Comparison of ENCODE assay signal across 8 cellular contexts in the genomic region with DNA sequence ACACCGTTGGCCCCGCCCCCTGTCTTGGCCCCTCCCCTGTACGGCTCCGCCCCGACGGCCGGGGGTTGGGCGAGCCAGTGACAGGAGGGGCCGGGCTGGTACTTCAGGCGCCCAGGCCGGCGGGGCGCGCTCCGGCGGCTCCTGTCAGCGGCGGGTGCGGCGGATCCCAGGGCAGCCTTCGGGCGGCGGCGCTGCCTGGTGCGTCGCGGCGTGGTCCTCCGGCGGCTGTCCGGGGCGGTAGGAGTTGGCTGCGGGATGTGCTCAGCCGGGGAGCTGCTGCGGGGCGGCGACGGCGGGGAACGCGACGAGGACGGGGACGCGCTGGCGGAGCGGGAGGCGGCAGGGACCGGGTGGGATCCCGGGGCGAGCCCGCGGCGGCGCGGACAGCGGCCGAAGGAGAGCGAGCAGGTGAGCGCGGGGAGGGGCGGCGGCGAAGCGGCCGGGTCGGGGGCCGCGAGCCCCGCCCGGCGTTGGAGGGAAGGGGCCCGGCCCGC. TPM values are rescaled to one million over a fixed set of nuclear protein-coding genes. Genes with fewer than 3 reads are reported as not detected.
A peak's percentile ranks its signal among the peaks of the same experiment; 100 is the strongest.
DNase-seq lines count a peak whose midpoint lies in the region; ATAC-seq lines count a peak whose summit lies in the region.

A gene (plus strand): TSS at position 129 of the 494 bp plus-strand sequence. CDS start 127 bp downstream, at position 256.

- DNase-seq in SHP77 (lab: John Stamatoyannopoulos, UW): peak; percentile 44 to 54
- DNase-seq in SHP77 treated with DMSO at 0.1 percent for 48 hours (lab: John Stamatoyannopoulos, UW): no peak
- DNase-seq in NCI-H2196 (lab: John Stamatoyannopoulos, UW; ENCODE audit: unreplicated experiment): peak; percentile 57
- peak; percentile 90 for DNase-seq in activated CD4-positive, CD25-positive, alpha-beta regulatory T cell treated with anti-CD3 and anti-CD28 coated beads, Interleukin-2, amount 50 U/mL, for 72 hours
- DNase-seq in cerebellum (ENCODE audit: low spot score): peak; percentile 89
- peak; percentile 87 for DNase-seq in stimulated activated CD4-positive, alpha-beta T cell treated with anti-CD3 and anti-CD28 coated beads, Interleukin-1b, Interleukin-23, amount 100 ng/mL, for 48 hours

- H3K27me3 ChIP-seq in layer of hippocampus (ENCODE audit: control insufficient read depth, insufficient read depth, low read length): no peaks in the 10 kb centered on the region

- peak within 1 kb of the TSS; percentile 65 for H3K27ac ChIP-seq in layer of hippocampus (ENCODE audit: low read depth, low read length)

- ATAC-seq in HG02885 (IDR thresholded peaks at IDR 0.05; ENCODE audit: poor library complexity, unreplicated experiment): peak; percentile 92

RNA-seq across cellular contexts. Expression of the gene that starts here (rescaled TPM):
- 1.9 TPM for total RNA-seq in cerebellum
